Comparison of ENCODE assay signal across 1 cellular context in the genomic region with DNA sequence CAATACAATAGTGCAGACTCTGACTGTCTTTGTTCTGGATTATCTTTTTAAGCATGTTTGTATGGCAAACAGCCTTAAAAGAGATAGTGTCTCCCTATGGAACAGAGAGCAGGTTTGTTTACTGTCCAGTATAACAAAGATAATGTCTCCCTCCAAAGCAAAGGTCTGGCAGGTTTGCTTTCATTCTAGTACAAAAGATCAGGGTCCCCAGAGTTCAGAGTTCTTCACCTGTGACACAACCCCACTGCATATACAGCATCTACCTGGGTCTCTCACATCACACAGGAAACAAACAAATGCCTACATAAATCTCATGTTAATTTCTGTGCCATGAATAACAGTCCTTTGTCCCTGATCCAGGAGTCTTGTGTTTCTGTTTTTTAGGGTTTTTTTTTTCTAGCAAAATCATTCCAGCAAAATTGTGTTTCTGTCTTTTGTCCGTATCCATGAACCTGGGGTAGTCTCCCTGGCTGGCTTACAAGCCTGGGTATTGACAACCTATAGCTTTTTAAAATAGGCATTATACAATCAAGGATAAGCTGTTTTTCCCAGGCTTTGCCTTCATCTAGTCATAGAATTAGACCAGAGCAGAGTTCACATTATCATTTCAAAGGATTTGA.
TF ChIP-seq lines count a peak whose summit lies in the region.

No MANE protein-coding gene starts in this region.

TF ChIP-seq in HepG2, 621 proteins besides CTCF, POLR2A, EP300 and RAD21 (continued from another document and continues in another):
- TF ChIP-seq SRSF9 (IDR thresholded peaks at IDR 0.05; ENCODE audit: borderline replicate concordance, insufficient read depth, low read depth, low read length, poor library complexity, severe bottlenecking) (no peak), YY1 (IDR thresholded peaks at IDR 0.05; ENCODE audit: insufficient read depth, insufficient replicate concordance, low read depth, low read length) (no peak), ZNF136 (CRISPR knock-in tag; IDR thresholded peaks at IDR 0.05; ENCODE audit: low read depth) (no peak), ATM (IDR thresholded peaks at IDR 0.05; ENCODE audit: borderline replicate concordance) (no peak), KMT2B (CRISPR knock-in tag; IDR thresholded peaks at IDR 0.05) (no peak; the same call in 1 of the 2 replicates), NR2F1 (CRISPR knock-in tag; IDR thresholded peaks at IDR 0.05) (peak; percentile 93 to 97), ZKSCAN5 (CRISPR knock-in tag; IDR thresholded peaks at IDR 0.05) (no peak), ZFX (CRISPR knock-in tag; IDR thresholded peaks at IDR 0.05; ENCODE audit: low read depth) (no peak), ZNF839 (CRISPR knock-in tag; IDR thresholded peaks at IDR 0.05; ENCODE audit: borderline replicate concordance) (no peak), GABPB1 (CRISPR knock-in tag; IDR thresholded peaks at IDR 0.05) (no peak), ZC3H13 (CRISPR knock-in tag; IDR thresholded peaks at IDR 0.05) (0 out of 2 replicates have a peak, but pooled peaks have one; percentile 24), TSC22D2 (CRISPR knock-in tag; IDR thresholded peaks at IDR 0.05; ENCODE audit: borderline replicate concordance) (no peak), MTA1 (CRISPR knock-in tag; IDR thresholded peaks at IDR 0.05; ENCODE audit: borderline replicate concordance) (no peak), ZNF567 (CRISPR knock-in tag; IDR thresholded peaks at IDR 0.05; ENCODE audit: borderline replicate concordance) (no peak), TCF7L2 (IDR thresholded peaks at IDR 0.05; ENCODE audit: low read depth, low read length) (peak; percentile 91), NFIC (IDR thresholded peaks at IDR 0.05; ENCODE audit: low read length) (peak; percentile 97), CHCHD3 (CRISPR knock-in tag; IDR thresholded peaks at IDR 0.05) (no peak), POGZ (CRISPR knock-in tag; IDR thresholded peaks at IDR 0.05) (0 out of 2 replicates have a peak, but pooled peaks have one; percentile 24), ZNF3 (CRISPR knock-in tag; IDR thresholded peaks at IDR 0.05) (no peak), ZNF101 (CRISPR knock-in tag; IDR thresholded peaks at IDR 0.05; ENCODE audit: borderline replicate concordance, low read depth) (no peak), HMG20B (CRISPR knock-in tag; conservative IDR thresholded peaks at IDR 0.05) (peak; percentile 59; the same call in 1 of the 2 replicates), ELF3 (CRISPR knock-in tag; IDR thresholded peaks at IDR 0.05) (peak; percentile 47), ZSCAN22 (CRISPR knock-in tag; IDR thresholded peaks at IDR 0.05) (no peak), NAIF1 (CRISPR knock-in tag; IDR thresholded peaks at IDR 0.05; ENCODE audit: borderline replicate concordance) (no peak), REXO4 (CRISPR knock-in tag; IDR thresholded peaks at IDR 0.05; ENCODE audit: borderline replicate concordance) (no peak), ZNF44 (CRISPR knock-in tag; IDR thresholded peaks at IDR 0.05) (0 out of 2 replicates have a peak, but pooled peaks have one; percentile 64), NR2F2 (IDR thresholded peaks at IDR 0.05; ENCODE audit: borderline replicate concordance, low read depth) (peak; percentile 99), NR3C1 (CRISPR knock-in tag; IDR thresholded peaks at IDR 0.05) (no peak), NFATC3 (CRISPR knock-in tag; IDR thresholded peaks at IDR 0.05) (no peak), THAP11 (CRISPR knock-in tag; IDR thresholded peaks at IDR 0.05) (no peak), KMT2A (CRISPR knock-in tag; IDR thresholded peaks at IDR 0.05) (no peak), ZNF441 (CRISPR knock-in tag; IDR thresholded peaks at IDR 0.05; ENCODE audit: borderline replicate concordance) (no peak), MEIS1 (CRISPR knock-in tag; IDR thresholded peaks at IDR 0.05; ENCODE audit: borderline replicate concordance) (no peak), MIXL1 (CRISPR knock-in tag; IDR thresholded peaks at IDR 0.05) (peak; percentile 82), TP53 (CRISPR knock-in tag; conservative IDR thresholded peaks at IDR 0.05) (no peak), ZNF263 (CRISPR knock-in tag; IDR thresholded peaks at IDR 0.05) (no peak), ZNF256 (CRISPR knock-in tag; conservative IDR thresholded peaks at IDR 0.05) (no peak), ZNF496 (CRISPR knock-in tag; IDR thresholded peaks at IDR 0.05; ENCODE audit: insufficient replicate concordance) (no peak)
- TF ChIP-seq, protein P1, sequence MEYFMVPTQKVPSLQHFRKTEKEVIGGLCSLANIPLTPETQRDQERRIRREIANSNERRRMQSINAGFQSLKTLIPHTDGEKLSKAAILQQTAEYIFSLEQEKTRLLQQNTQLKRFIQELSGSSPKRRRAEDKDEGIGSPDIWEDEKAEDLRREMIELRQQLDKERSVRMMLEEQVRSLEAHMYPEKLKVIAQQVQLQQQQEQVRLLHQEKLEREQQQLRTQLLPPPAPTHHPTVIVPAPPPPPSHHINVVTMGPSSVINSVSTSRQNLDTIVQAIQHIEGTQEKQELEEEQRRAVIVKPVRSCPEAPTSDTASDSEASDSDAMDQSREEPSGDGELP (IDR thresholded peaks at IDR 0.05; ENCODE audit: borderline replicate concordance, low read depth) = no peak
- TF ChIP-seq, protein P2, sequence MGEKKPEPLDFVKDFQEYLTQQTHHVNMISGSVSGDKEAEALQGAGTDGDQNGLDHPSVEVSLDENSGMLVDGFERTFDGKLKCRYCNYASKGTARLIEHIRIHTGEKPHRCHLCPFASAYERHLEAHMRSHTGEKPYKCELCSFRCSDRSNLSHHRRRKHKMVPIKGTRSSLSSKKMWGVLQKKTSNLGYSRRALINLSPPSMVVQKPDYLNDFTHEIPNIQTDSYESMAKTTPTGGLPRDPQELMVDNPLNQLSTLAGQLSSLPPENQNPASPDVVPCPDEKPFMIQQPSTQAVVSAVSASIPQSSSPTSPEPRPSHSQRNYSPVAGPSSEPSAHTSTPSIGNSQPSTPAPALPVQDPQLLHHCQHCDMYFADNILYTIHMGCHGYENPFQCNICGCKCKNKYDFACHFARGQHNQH (CRISPR knock-in tag; IDR thresholded peaks at IDR 0.05) = peak; percentile 51; the same call in 1 of the 2 replicates
- TF ChIP-seq, protein P3, sequence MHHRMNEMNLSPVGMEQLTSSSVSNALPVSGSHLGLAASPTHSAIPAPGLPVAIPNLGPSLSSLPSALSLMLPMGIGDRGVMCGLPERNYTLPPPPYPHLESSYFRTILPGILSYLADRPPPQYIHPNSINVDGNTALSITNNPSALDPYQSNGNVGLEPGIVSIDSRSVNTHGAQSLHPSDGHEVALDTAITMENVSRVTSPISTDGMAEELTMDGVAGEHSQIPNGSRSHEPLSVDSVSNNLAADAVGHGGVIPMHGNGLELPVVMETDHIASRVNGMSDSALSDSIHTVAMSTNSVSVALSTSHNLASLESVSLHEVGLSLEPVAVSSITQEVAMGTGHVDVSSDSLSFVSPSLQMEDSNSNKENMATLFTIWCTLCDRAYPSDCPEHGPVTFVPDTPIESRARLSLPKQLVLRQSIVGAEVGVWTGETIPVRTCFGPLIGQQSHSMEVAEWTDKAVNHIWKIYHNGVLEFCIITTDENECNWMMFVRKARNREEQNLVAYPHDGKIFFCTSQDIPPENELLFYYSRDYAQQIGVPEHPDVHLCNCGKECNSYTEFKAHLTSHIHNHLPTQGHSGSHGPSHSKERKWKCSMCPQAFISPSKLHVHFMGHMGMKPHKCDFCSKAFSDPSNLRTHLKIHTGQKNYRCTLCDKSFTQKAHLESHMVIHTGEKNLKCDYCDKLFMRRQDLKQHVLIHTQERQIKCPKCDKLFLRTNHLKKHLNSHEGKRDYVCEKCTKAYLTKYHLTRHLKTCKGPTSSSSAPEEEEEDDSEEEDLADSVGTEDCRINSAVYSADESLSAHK (CRISPR knock-in tag; IDR thresholded peaks at IDR 0.05; ENCODE audit: borderline replicate concordance) = no peak
- TF ChIP-seq, protein P4, sequence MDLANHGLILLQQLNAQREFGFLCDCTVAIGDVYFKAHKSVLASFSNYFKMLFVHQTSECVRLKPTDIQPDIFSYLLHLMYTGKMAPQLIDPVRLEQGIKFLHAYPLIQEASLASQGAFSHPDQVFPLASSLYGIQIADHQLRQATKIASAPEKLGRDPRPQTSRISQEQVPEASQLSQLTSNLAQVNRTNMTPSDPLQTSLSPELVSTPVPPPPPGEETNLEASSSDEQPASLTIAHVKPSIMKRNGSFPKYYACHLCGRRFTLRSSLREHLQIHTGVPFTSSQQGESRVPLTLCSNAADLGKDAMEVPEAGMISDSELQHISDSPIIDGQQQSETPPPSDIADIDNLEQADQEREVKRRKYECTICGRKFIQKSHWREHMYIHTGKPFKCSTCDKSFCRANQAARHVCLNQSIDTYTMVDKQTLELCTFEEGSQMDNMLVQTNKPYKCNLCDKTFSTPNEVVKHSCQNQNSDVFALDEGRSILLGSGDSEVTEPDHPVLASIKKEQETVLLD (CRISPR knock-in tag; IDR thresholded peaks at IDR 0.05; ENCODE audit: low read depth) = no peak
- TF ChIP-seq, protein P5, sequence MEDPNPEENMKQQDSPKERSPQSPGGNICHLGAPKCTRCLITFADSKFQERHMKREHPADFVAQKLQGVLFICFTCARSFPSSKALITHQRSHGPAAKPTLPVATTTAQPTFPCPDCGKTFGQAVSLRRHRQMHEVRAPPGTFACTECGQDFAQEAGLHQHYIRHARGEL (CRISPR knock-in tag; IDR thresholded peaks at IDR 0.05) = no peak
- TF ChIP-seq, protein P6, sequence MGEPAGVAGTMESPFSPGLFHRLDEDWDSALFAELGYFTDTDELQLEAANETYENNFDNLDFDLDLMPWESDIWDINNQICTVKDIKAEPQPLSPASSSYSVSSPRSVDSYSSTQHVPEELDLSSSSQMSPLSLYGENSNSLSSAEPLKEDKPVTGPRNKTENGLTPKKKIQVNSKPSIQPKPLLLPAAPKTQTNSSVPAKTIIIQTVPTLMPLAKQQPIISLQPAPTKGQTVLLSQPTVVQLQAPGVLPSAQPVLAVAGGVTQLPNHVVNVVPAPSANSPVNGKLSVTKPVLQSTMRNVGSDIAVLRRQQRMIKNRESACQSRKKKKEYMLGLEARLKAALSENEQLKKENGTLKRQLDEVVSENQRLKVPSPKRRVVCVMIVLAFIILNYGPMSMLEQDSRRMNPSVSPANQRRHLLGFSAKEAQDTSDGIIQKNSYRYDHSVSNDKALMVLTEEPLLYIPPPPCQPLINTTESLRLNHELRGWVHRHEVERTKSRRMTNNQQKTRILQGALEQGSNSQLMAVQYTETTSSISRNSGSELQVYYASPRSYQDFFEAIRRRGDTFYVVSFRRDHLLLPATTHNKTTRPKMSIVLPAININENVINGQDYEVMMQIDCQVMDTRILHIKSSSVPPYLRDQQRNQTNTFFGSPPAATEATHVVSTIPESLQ (CRISPR knock-in tag; conservative IDR thresholded peaks at IDR 0.05) = no peak
- TF ChIP-seq, protein P7, sequence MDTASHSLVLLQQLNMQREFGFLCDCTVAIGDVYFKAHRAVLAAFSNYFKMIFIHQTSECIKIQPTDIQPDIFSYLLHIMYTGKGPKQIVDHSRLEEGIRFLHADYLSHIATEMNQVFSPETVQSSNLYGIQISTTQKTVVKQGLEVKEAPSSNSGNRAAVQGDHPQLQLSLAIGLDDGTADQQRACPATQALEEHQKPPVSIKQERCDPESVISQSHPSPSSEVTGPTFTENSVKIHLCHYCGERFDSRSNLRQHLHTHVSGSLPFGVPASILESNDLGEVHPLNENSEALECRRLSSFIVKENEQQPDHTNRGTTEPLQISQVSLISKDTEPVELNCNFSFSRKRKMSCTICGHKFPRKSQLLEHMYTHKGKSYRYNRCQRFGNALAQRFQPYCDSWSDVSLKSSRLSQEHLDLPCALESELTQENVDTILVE (CRISPR knock-in tag; IDR thresholded peaks at IDR 0.05) = no peak
- TF ChIP-seq, protein P8, sequence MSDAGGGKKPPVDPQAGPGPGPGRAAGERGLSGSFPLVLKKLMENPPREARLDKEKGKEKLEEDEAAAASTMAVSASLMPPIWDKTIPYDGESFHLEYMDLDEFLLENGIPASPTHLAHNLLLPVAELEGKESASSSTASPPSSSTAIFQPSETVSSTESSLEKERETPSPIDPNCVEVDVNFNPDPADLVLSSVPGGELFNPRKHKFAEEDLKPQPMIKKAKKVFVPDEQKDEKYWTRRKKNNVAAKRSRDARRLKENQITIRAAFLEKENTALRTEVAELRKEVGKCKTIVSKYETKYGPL (CRISPR knock-in tag; IDR thresholded peaks at IDR 0.05) = no peak; the same call in 1 of the 2 replicates
- TF ChIP-seq, protein P9, sequence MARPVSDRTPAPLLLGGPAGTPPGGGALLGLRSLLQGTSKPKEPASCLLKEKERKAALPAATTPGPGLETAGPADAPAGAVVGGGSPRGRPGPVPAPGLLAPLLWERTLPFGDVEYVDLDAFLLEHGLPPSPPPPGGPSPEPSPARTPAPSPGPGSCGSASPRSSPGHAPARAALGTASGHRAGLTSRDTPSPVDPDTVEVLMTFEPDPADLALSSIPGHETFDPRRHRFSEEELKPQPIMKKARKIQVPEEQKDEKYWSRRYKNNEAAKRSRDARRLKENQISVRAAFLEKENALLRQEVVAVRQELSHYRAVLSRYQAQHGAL (CRISPR knock-in tag; IDR thresholded peaks at IDR 0.05; ENCODE audit: not compliant biosample characterization) = no peak
- TF ChIP-seq, protein P10, sequence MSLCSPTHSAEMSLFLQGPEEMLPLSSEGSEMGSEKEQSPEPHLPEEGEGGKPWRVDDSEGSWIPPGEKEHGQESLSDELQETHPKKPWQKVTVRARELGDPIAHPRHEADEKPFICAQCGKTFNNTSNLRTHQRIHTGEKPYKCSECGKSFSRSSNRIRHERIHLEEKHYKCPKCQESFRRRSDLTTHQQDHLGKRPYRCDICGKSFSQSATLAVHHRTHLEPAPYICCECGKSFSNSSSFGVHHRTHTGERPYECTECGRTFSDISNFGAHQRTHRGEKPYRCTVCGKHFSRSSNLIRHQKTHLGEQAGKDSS (CRISPR knock-in tag; IDR thresholded peaks at IDR 0.05; ENCODE audit: borderline replicate concordance, low read depth) = no peak
- TF ChIP-seq, protein P11, sequence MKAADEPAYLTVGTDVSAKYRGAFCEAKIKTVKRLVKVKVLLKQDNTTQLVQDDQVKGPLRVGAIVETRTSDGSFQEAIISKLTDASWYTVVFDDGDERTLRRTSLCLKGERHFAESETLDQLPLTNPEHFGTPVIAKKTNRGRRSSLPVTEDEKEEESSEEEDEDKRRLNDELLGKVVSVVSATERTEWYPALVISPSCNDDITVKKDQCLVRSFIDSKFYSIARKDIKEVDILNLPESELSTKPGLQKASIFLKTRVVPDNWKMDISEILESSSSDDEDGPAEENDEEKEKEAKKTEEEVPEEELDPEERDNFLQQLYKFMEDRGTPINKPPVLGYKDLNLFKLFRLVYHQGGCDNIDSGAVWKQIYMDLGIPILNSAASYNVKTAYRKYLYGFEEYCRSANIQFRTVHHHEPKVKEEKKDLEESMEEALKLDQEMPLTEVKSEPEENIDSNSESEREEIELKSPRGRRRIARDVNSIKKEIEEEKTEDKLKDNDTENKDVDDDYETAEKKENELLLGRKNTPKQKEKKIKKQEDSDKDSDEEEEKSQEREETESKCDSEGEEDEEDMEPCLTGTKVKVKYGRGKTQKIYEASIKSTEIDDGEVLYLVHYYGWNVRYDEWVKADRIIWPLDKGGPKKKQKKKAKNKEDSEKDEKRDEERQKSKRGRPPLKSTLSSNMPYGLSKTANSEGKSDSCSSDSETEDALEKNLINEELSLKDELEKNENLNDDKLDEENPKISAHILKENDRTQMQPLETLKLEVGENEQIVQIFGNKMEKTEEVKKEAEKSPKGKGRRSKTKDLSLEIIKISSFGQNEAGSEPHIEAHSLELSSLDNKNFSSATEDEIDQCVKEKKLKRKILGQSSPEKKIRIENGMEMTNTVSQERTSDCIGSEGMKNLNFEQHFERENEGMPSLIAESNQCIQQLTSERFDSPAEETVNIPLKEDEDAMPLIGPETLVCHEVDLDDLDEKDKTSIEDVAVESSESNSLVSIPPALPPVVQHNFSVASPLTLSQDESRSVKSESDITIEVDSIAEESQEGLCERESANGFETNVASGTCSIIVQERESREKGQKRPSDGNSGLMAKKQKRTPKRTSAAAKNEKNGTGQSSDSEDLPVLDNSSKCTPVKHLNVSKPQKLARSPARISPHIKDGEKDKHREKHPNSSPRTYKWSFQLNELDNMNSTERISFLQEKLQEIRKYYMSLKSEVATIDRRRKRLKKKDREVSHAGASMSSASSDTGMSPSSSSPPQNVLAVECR (CRISPR knock-in tag; IDR thresholded peaks at IDR 0.05; ENCODE audit: borderline replicate concordance) = no peak; the same call in 1 of the 2 replicates
